ENCODE assay signal across 15 cellular contexts in the genomic region with DNA sequence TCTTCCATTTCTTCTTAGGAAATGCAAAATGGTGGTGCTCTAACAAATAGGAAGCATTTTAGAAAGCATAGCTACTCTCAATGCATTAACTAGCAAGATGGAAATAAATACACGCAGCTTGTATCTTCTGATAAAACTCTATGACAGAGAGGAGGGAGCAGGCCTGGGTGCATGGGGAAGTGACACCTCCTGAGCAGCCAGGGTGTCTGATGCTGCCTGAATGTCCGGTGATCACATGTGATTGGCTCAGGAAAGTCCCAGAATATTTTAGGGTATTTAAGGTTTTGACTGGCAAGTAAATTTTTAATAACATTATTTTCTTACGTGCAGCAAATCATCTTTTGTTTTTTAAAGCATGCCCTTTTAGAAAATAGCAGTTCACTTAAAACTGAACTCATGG.
A peak's percentile ranks its signal among the peaks of the same experiment; 100 is the strongest.
DNase-seq lines count a peak whose midpoint lies in the region; ATAC-seq and TF ChIP-seq lines count a peak whose summit lies in the region.
"Had no signal": no experiment of that assay in that cellular context is flagged by ENCODE, and none has a peak within 500 bp of the region (broad histone marks: within the 10 kb centered on the region; RNA-seq: fewer than 3 reads in every experiment).

No MANE protein-coding gene starts in this region.

- peaks cover 8 to 14% of the 10 kb centered on the region in 2 donors for H3K36me3 Mint-ChIP-seq in CD4-positive, alpha-beta memory T cell

- no peaks in the 10 kb centered on the region for H3K36me3 ChIP-seq in sigmoid colon
- no peaks in the 10 kb centered on the region for H3K36me3 ChIP-seq in CD4-positive, alpha-beta memory T cell (ENCODE audit: insufficient read depth, low read length)

- peak; percentile 88 for ATAC-seq in GM18511 (IDR thresholded peaks at IDR 0.05; ENCODE audit: unreplicated experiment)
- ATAC-seq in GM21786 (IDR thresholded peaks at IDR 0.05; ENCODE audit: unreplicated experiment) = peak; percentile 68
- ATAC-seq in HG03139 (IDR thresholded peaks at IDR 0.05; ENCODE audit: unreplicated experiment) = no peak

- H3K27me3 ChIP-seq in sigmoid colon = no peaks in the 10 kb centered on the region
- H3K27me3 ChIP-seq in CD4-positive, alpha-beta memory T cell (ENCODE audit: insufficient read depth, low read length) = no peaks in the 10 kb centered on the region

- CTCF ChIA-PET in CD4-positive, alpha-beta memory T cell (lab: Charles Lee; ENCODE audit: partially characterized antibody) = no interaction called here

- 85 to 95% methylated on average over 3 of the region's 3 CpGs for WGBS in sigmoid colon, 2 donors

- peak overlapping the region in 3 of 4 donors; percentile 10 to 70 (median 19) for H3K27ac ChIP-seq in sigmoid colon
- H3K27ac ChIP-seq in CD4-positive, alpha-beta memory T cell (ENCODE audit: low read depth, low read length) = no peak overlapping the region

- no peak for TF ChIP-seq POLR2A in sigmoid colon (IDR thresholded peaks at IDR 0.05)

- H3K9me3 ChIP-seq in sigmoid colon = peaks cover 0 to 9% (median 7%) of the 10 kb centered on the region in 4 donors
- peaks cover 0 to 8% of the 10 kb centered on the region in 2 donors for H3K9me3 ChIP-seq in CD4-positive, alpha-beta memory T cell (ENCODE audit: control insufficient read depth in 1 of 2, low read length in 2 of 2)

- no peak overlapping the region for H3K4me3 Mint-ChIP-seq in CD4-positive, alpha-beta memory T cell

- no peaks in the 10 kb centered on the region for H3K27me3 Mint-ChIP-seq in CD4-positive, alpha-beta memory T cell

- intact Hi-C loops in sigmoid colon (cut with DNase I) = no loop called here
- intact Hi-C loops in CD4-positive, alpha-beta memory T cell (cut with micrococcal nuclease) = no loop called here

- DNase-seq in MV-4-11 (lab: John Stamatoyannopoulos, UW) (peak; percentile 10), sigmoid colon (no peak), HUDEP-2 (lab: John Stamatoyannopoulos, UW; ENCODE audit: unreplicated experiment in 76 of 76) (no peak)
- no peak for DNase-seq in stimulated activated CD4-positive, alpha-beta T cell treated with anti-CD3 and anti-CD28 coated beads, Interleukin-4, amount 100 ng/mL, for 1 hour
- no peak for DNase-seq in CD4-positive, alpha-beta memory T cell
- DNase-seq: activated CD4-positive, CD25-positive, alpha-beta regulatory T cell; amniotic stem cell; effector CD4-positive, alpha-beta T cell; NCI-H446; SHP77; stimulated activated CD4-positive, alpha-beta T cell treated with anti-CD3 and anti-CD28 coated beads, Interleukin-4, amount 100 ng/mL, for 24 hours; T-helper 1 cell had no signal

- peaks cover 3 to 17% (median 15%) of the 10 kb centered on the region in 8 donors for H3K9me3 Mint-ChIP-seq in CD4-positive, alpha-beta memory T cell

- no peak for TF ChIP-seq EP300 in sigmoid colon (IDR thresholded peaks at IDR 0.05)

- H3K4me3 ChIP-seq in sigmoid colon = no peak overlapping the region
- no peak overlapping the region for H3K4me3 ChIP-seq in CD4-positive, alpha-beta memory T cell (ENCODE audit: low read length in 2 of 2)

- H3K4me1 Mint-ChIP-seq in CD4-positive, alpha-beta memory T cell = no peaks in the 10 kb centered on the region

- peaks cover 4 to 36% (median 19%) of the 10 kb centered on the region in 4 donors for H3K4me1 ChIP-seq in sigmoid colon
- no peaks in the 10 kb centered on the region for H3K4me1 ChIP-seq in CD4-positive, alpha-beta memory T cell (ENCODE audit: insufficient read depth, low read length)

- H3K27ac Mint-ChIP-seq in CD4-positive, alpha-beta memory T cell = no peak overlapping the region

- no peak for TF ChIP-seq CTCF in sigmoid colon (IDR thresholded peaks at IDR 0.05)

- POLR2A ChIA-PET in CD4-positive, alpha-beta memory T cell (lab: Charles Lee; ENCODE audit: partially characterized antibody) = interaction anchor here (1.4 kb wide), 1 partner anchor 74 kb away, joined by 3 read pairs; no protein-coding TSS in a partner anchor
